31 cellular contexts compared by ENCODE assay signal in the genomic region with DNA sequence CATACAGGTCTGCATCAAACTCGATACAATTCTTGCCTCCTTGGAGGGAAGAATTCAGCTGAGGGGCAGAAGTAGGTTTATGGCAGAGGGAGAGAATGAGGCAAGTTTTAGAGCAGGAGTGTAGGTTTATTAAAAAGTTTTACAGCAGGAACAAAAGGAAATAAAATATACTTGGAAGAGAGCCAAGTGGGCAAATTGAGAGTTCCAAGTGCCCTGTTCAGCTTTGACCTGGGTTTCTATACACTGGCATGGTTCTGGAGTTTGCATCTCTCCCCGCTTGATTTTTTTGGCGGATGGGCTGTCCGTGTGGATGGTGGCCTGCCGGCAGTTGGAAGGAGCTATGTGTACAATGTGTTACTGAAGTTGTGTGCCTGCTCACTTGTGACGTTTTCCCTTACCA.
"Had no signal": no experiment of that assay in that cellular context is flagged by ENCODE, and none has a peak within 500 bp of the region (broad histone marks: within the 10 kb centered on the region; RNA-seq: fewer than 3 reads in every experiment).

No MANE protein-coding gene starts in this region.

- H3K36me3 ChIP-seq: ascending aorta, cardiac muscle cell had no signal

- DNase-seq: activated B cell treated with CpG ODN at 0.5 μM for 24 hours; activated CD4-positive, alpha-beta memory T cell treated with anti-CD3 and anti-CD28 coated beads for 36 hours; activated CD4-positive, alpha-beta T cell treated with anti-CD3 and anti-CD28 coated beads for 4 hours; activated CD4-positive, alpha-beta T cell treated with anti-CD3 and anti-CD28 coated beads, Interleukin-2, amount 10 ng/mL, durations not matched to agents 24 days and 14 days; activated CD4-positive, alpha-beta T cell treated with anti-CD3 and anti-CD28 coated beads, Interleukin-2, amount 50 U/mL, for 1 hour; activated CD4-positive, alpha-beta T cell treated with anti-CD3 and anti-CD28 coated beads, Interleukin-2, amount 50 U/mL, for 4 hours; activated CD4-positive, CD25-positive, alpha-beta regulatory T cell treated with anti-CD3 and anti-CD28 coated beads, Interleukin-2, amount 50 U/mL, for 72 hours; activated CD8-positive, alpha-beta memory T cell treated with anti-CD3 and anti-CD28 coated beads, Interleukin-2, amount 50 U/mL, for 4 hours; activated CD8-positive, alpha-beta T cell treated with anti-CD3 and anti-CD28 coated beads for 36 hours; activated gamma-delta T cell; activated naive CD4-positive, alpha-beta T cell treated with anti-CD3 and anti-CD28 coated beads, Interleukin-2, amount 10 ng/mL, durations not matched to agents 7 days and 5 days; activated naive CD4-positive, alpha-beta T cell treated with Interleukin-2 at 50 U/mL for 16 hours; activated naive CD8-positive, alpha-beta T cell treated with anti-CD3 and anti-CD28 coated beads, Interleukin-2, amount 10 ng/mL, durations not matched to agents 7 days and 5 days; activated naive CD8-positive, alpha-beta T cell treated with anti-CD3 and anti-CD28 coated beads, Interleukin-2, amount 50 U/mL, for 24 hours; activated T-cell treated with anti-CD3 and anti-CD28 coated beads for 4 hours; activated T-cell treated with anti-CD3 and anti-CD28 coated beads, Interleukin-2, amount 50 U/mL, for 1 hour; activated T-cell treated with anti-CD3 and anti-CD28 coated beads, Interleukin-2, amount 50 U/mL, for 4 hours; activated T-cell treated with anti-CD3 and anti-CD28 coated beads, Interleukin-2, amount 50 U/mL, for 72 hours; amygdala; anterior cingulate cortex; caudate nucleus; cerebellar nuclear complex; T-helper 1 cell; T-helper 2 cell; T-helper 9 cell had no signal

- FAIRE-seq: bronchial epithelial cell, TTC549 had no signal

- H3K27ac ChIP-seq: ascending aorta, cardiac muscle cell, VCaP had no signal

- H3K4me1 ChIP-seq: ascending aorta had no signal

- H3K27me3 ChIP-seq: ascending aorta, cardiac muscle cell had no signal

- ATAC-seq: activated CD8-positive, alpha-beta T cell treated with anti-CD3 and anti-CD28 coated beads for 36 hours; activated naive CD8-positive, alpha-beta T cell treated with anti-CD3 and anti-CD28 coated beads, Interleukin-2, amount 50 U/mL, for 24 hours; activated T-cell treated with anti-CD3 and anti-CD28 coated beads, Interleukin-2, amount 50 U/mL, for 4 hours; activated T-cell treated with anti-CD3 and anti-CD28 coated beads, Interleukin-2, amount 50 U/mL, for 72 hours; activated T-helper 17 cell treated with anti-CD3 and anti-CD28 coated beads, Interleukin-2, amount 50 U/mL, for 72 hours had no signal

- H3K4me3 ChIP-seq: ascending aorta, cardiac muscle cell had no signal

- H3K9me3 ChIP-seq: ascending aorta had no signal
